1 cellular context compared by ENCODE assay signal in the genomic region with DNA sequence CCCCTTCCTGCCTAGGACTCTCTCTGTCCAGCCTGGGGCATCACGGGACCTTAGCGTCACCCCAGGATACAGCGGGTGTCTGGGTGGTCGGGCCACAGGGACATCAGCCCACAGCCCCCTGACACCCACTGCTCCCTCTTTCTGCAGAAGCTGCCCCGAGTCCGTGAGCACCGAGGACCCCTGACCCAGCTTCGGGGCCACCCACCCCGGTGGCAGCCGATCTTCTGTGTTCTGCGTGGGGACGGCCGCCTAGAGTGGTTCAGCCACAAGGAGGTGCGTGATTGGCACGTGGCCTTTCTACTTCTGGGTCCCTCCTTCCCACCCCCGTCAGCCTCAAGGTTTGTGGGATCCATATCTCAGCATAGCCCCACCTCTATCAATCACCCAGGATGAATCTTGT.
TF ChIP-seq lines count a peak whose summit lies in the region.

No MANE protein-coding gene starts in this region.

TF ChIP-seq in H1, 55 proteins besides CTCF, POLR2A, EP300 and RAD21:
- no peak for TF ChIP-seq POU5F1 (IDR thresholded peaks at IDR 0.05; ENCODE audit: low read depth, low read length)
- TF ChIP-seq JUND (IDR thresholded peaks at IDR 0.05; ENCODE audit: low read length) = no peak
- no peak for TF ChIP-seq GTF2F1 (IDR thresholded peaks at IDR 0.05; ENCODE audit: borderline replicate concordance, low read depth, low read length)
- TF ChIP-seq CBX5 (IDR thresholded peaks at IDR 0.05; ENCODE audit: low read depth, low read length) = no peak
- no peak for TF ChIP-seq GABPA (IDR thresholded peaks at IDR 0.05; ENCODE audit: borderline replicate concordance, insufficient read depth, low read length)
- no peak for TF ChIP-seq BRCA1 (IDR thresholded peaks at IDR 0.05; ENCODE audit: low read depth, low read length)
- TF ChIP-seq, protein P1, sequence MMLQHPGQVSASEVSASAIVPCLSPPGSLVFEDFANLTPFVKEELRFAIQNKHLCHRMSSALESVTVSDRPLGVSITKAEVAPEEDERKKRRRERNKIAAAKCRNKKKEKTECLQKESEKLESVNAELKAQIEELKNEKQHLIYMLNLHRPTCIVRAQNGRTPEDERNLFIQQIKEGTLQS (IDR thresholded peaks at IDR 0.05; ENCODE audit: insufficient read depth, low read depth, low read length) = no peak
- no peak for TF ChIP-seq KDM1A (IDR thresholded peaks at IDR 0.05; ENCODE audit: borderline replicate concordance, low read length)
